Comparison of ENCODE assay signal across 8 cellular contexts in the genomic region with DNA sequence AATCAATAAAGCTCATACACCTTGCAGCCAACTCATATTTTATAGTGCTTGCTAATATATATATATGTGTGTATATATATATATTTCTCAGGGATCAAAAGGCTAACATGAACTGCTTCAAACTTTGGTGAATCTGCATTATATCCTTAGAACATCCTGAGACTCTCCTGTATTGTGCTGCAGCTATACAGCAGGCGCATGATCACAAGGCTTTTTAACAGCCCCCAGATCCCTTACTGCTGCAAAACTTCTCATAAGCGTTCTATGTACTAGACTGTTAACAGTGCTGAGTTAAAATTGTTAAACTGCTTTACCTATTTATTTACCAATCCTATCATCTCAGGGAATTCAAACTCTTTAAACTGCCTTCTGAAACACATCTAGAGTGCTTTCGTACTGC. TPM values are rescaled to one million over a fixed set of nuclear protein-coding genes. Genes with fewer than 3 reads are reported as not detected.
DNase-seq lines count a peak whose midpoint lies in the region; ATAC-seq and TF ChIP-seq lines count a peak whose summit lies in the region.

No MANE protein-coding gene starts in this region.

- TF ChIP-seq CTCF in fibroblast of mammary gland (conservative IDR thresholded peaks at IDR 0.05; ENCODE audit: control insufficient read depth, insufficient read depth, low read depth, low read length) (no peak), retinal pigment epithelial cell (conservative IDR thresholded peaks at IDR 0.05; ENCODE audit: low read depth, low read length) (no peak)

- H3K4me3 ChIP-seq in fibroblast of mammary gland (ENCODE audit: control insufficient read depth, low read depth, low read length) (peak overlapping the region; percentile 96), retinal pigment epithelial cell (ENCODE audit: low read length) (peak overlapping the region; percentile 96)

- DNase-seq in DMS79 treated with DMSO at 0.1 percent for 48 hours (lab: John Stamatoyannopoulos, UW) (peak; percentile 34), DMS79 (lab: John Stamatoyannopoulos, UW) (no peak), SK-MEL-5 (ENCODE audit: low read depth, low spot score) (peak; percentile 48), fibroblast of mammary gland (ENCODE audit: low read depth) (peak; percentile 20), retinal pigment epithelial cell (ENCODE audit: low read depth) (no peak), NCI-H1436 (lab: John Stamatoyannopoulos, UW) (no peak), SHP77 treated with DMSO at 0.1 percent for 48 hours (lab: John Stamatoyannopoulos, UW) (no peak)

- ATAC-seq in GM21528 (IDR thresholded peaks at IDR 0.05; ENCODE audit: low FRiP score, unreplicated experiment): no peak

- in situ Hi-C loops in SK-MEL-5 (cut with HindIII; ENCODE audit: low pct_unique_long_range_greater_than_20kb, low sequenced_read_pairs): no loop called here

RNA-seq across cellular contexts. Expression of gene GPATCH8, which starts 1.3 kb away (rescaled TPM):
- total RNA-seq in SK-MEL-5 (2014; rRNA removed; shearing (Covaris generic)): 12.0 and 12.3 TPM in 2 replicates
- 21.6 and 23.0 TPM in 2 replicates for polyA plus RNA-seq in SK-MEL-5 (2015; cell fraction: cytosol; rRNA removed)
- polyA plus RNA-seq in SK-MEL-5 (2015; cell fraction: nucleus; rRNA removed): 29.5 and 31.0 TPM in 2 replicates

RNA-seq across cellular contexts. Expression of gene FZD2, which starts 55.4 kb away (rescaled TPM):
- total RNA-seq in SK-MEL-5 (2014; rRNA removed; shearing (Covaris generic)): 0.55 TPM in 1 of 2 replicates, not detected in the other
- 1.7 and 2.3 TPM in 2 replicates for polyA plus RNA-seq in SK-MEL-5 (2015; cell fraction: cytosol; rRNA removed)
- polyA plus RNA-seq in SK-MEL-5 (2015; cell fraction: nucleus; rRNA removed): 0.44 and 3.6 TPM in 2 replicates

Comparison
In these comparisons a context has a peak if more than half of its experiments do, and no peak if none do; other contexts are left out.
1. DNase-seq: peak in DMS79 treated with DMSO at 0.1 percent for 48 hours (single experiment), SK-MEL-5 (single experiment) and fibroblast of mammary gland (single experiment); none in DMS79 (single experiment), retinal pigment epithelial cell (single experiment), NCI-H1436 (single experiment) and SHP77 treated with DMSO at 0.1 percent for 48 hours (single experiment).